In genomic region chr7:29563590-29564454, GRCh38 we compare ENCODE assay signal across 1 cellular context.
A peak's percentile ranks its signal among the peaks of the same experiment; 100 is the strongest.
TF ChIP-seq lines count a peak whose summit lies in the region.

TSS of gene PRR15 (plus strand) at chr7:29563835. CDS start at chr7:29566330, 2,495 bp downstream.

TF ChIP-seq in HepG2, 621 proteins besides CTCF, POLR2A, EP300 and RAD21 (continued from another document and continues in another):
- TF ChIP-seq ARID4A (CRISPR knock-in tag; IDR thresholded peaks at IDR 0.05; ENCODE audit: borderline replicate concordance), result peak; percentile 59; the same call in 1 of the 2 replicates
- TF ChIP-seq KDM2A (CRISPR knock-in tag; IDR thresholded peaks at IDR 0.05; ENCODE audit: borderline replicate concordance, low read depth), result 0 out of 2 replicates have a peak, but pooled peaks have one; percentile 19
- TF ChIP-seq RERE (CRISPR knock-in tag; IDR thresholded peaks at IDR 0.05; ENCODE audit: low read depth), result no peak
- 0 out of 2 replicates have a peak, but pooled peaks have one; percentile 7 for TF ChIP-seq FOXA3 (CRISPR knock-in tag; IDR thresholded peaks at IDR 0.05)
- no peak for TF ChIP-seq TCF12 (IDR thresholded peaks at IDR 0.05)
- TF ChIP-seq TCF12 (CRISPR knock-in tag; IDR thresholded peaks at IDR 0.05), result no peak
- TF ChIP-seq ZNF576 (CRISPR knock-in tag; IDR thresholded peaks at IDR 0.05), result no peak
- no peak for TF ChIP-seq ZNF251 (CRISPR knock-in tag; IDR thresholded peaks at IDR 0.05)
- 0 out of 2 replicates have a peak, but pooled peaks have one; percentile 37 for TF ChIP-seq ZNF234 (CRISPR knock-in tag; conservative IDR thresholded peaks at IDR 0.05)
- peak; percentile 52; the same call in 1 of the 2 replicates for TF ChIP-seq FOXP4 (CRISPR knock-in tag; IDR thresholded peaks at IDR 0.05)
- peak; percentile 29; the same call in 1 of the 2 replicates for TF ChIP-seq KMT2B (CRISPR knock-in tag; IDR thresholded peaks at IDR 0.05)
- peak; percentile 80 for TF ChIP-seq ZNF296 (CRISPR knock-in tag; conservative IDR thresholded peaks at IDR 0.05)
- no peak for TF ChIP-seq FOXM1 (CRISPR knock-in tag; IDR thresholded peaks at IDR 0.05)
- no peak for TF ChIP-seq ARNTL (CRISPR knock-in tag; IDR thresholded peaks at IDR 0.05)
- no peak for TF ChIP-seq ZBTB3 (CRISPR knock-in tag; IDR thresholded peaks at IDR 0.05; ENCODE audit: borderline replicate concordance, low read depth)
- TF ChIP-seq FLYWCH1 (CRISPR knock-in tag; IDR thresholded peaks at IDR 0.05), result no peak; the same call in 1 of the 2 replicates
- TF ChIP-seq ZFP36 (IDR thresholded peaks at IDR 0.05; ENCODE audit: borderline replicate concordance, low read depth, low read length, partially characterized antibody), result no peak
- peak; percentile 60; the same call in 1 of the 2 replicates for TF ChIP-seq ZNF124 (CRISPR knock-in tag; IDR thresholded peaks at IDR 0.05)
- TF ChIP-seq MAFK (conservative IDR thresholded peaks at IDR 0.05 in 1 of 2, IDR thresholded peaks at IDR 0.05 in 1 of 2; ENCODE audit: low read length in 2 of 2), result no peak
- TF ChIP-seq MAZ (IDR thresholded peaks at IDR 0.05; ENCODE audit: borderline replicate concordance, low read depth, low read length), result 0 out of 2 replicates have a peak, but pooled peaks have one; percentile 22
- 0 out of 2 replicates have a peak, but pooled peaks have one; percentile 27 for TF ChIP-seq MAZ (CRISPR knock-in tag; IDR thresholded peaks at IDR 0.05; ENCODE audit: low read depth)
- TF ChIP-seq NAIF1 (CRISPR knock-in tag; IDR thresholded peaks at IDR 0.05; ENCODE audit: borderline replicate concordance), result peak; percentile 61; the same call in 1 of the 2 replicates
- no peak for TF ChIP-seq RELA (CRISPR knock-in tag; IDR thresholded peaks at IDR 0.05)
- TF ChIP-seq ZNF512 (CRISPR knock-in tag; IDR thresholded peaks at IDR 0.05), result no peak
- TF ChIP-seq FOXO1 (CRISPR knock-in tag; IDR thresholded peaks at IDR 0.05), result no peak
- peak; percentile 62; the same call in 1 of the 2 replicates for TF ChIP-seq ZC3H13 (CRISPR knock-in tag; IDR thresholded peaks at IDR 0.05)
- no peak for TF ChIP-seq YY1 (IDR thresholded peaks at IDR 0.05; ENCODE audit: insufficient read depth, insufficient replicate concordance, low read depth, low read length)
- peak; percentile 31; the same call in 1 of the 2 replicates for TF ChIP-seq ZMYM3 (CRISPR knock-in tag; IDR thresholded peaks at IDR 0.05)
- TF ChIP-seq HOXA5 (CRISPR knock-in tag; IDR thresholded peaks at IDR 0.05), result no peak
- 0 out of 2 replicates have a peak, but pooled peaks have one; percentile 53 for TF ChIP-seq ZNF615 (CRISPR knock-in tag; IDR thresholded peaks at IDR 0.05; ENCODE audit: borderline replicate concordance)
- peak; percentile 53; the same call in 1 of the 2 replicates for TF ChIP-seq ZBTB34 (CRISPR knock-in tag; IDR thresholded peaks at IDR 0.05)
- TF ChIP-seq BRF2 (CRISPR knock-in tag; IDR thresholded peaks at IDR 0.05), result 0 out of 2 replicates have a peak, but pooled peaks have one; percentile 36
- no peak for TF ChIP-seq ZZZ3 (CRISPR knock-in tag; IDR thresholded peaks at IDR 0.05; ENCODE audit: borderline replicate concordance)
- TF ChIP-seq ZNF670 (CRISPR knock-in tag; IDR thresholded peaks at IDR 0.05; ENCODE audit: borderline replicate concordance), result no peak
- TF ChIP-seq CBX1 (IDR thresholded peaks at IDR 0.05; ENCODE audit: low read depth), result no peak
- no peak for TF ChIP-seq ZNF10 (CRISPR knock-in tag; IDR thresholded peaks at IDR 0.05; ENCODE audit: borderline replicate concordance, low read depth)
- TF ChIP-seq SNAI1 (CRISPR knock-in tag; IDR thresholded peaks at IDR 0.05; ENCODE audit: borderline replicate concordance), result 0 out of 2 replicates have a peak, but pooled peaks have one; percentile 48
- TF ChIP-seq E2F2 (CRISPR knock-in tag; IDR thresholded peaks at IDR 0.05; ENCODE audit: borderline replicate concordance), result no peak
- no peak for TF ChIP-seq STAT6 (CRISPR knock-in tag; IDR thresholded peaks at IDR 0.05; ENCODE audit: borderline replicate concordance)
- TF ChIP-seq RCOR2 (CRISPR knock-in tag; IDR thresholded peaks at IDR 0.05), result no peak
